ENCODE assay signal across 8 cellular contexts in genomic region chr11:125902315-125902926, GRCh38. TPM values are rescaled to one million over a fixed set of nuclear protein-coding genes. Genes with fewer than 3 reads are reported as not detected.
DNase-seq lines count a peak whose midpoint lies in the region; ATAC-seq and TF ChIP-seq lines count a peak whose summit lies in the region.

No MANE protein-coding gene starts in this region.

- peaks cover 17% of the 10 kb centered on the region for H3K27me3 Mint-ChIP-seq in CD8-positive, alpha-beta T cell (ENCODE audit: low read depth)
- peaks cover 7 to 29% (median 15%) of the 10 kb centered on the region in 5 donors for H3K27me3 Mint-ChIP-seq in naive thymus-derived CD8-positive, alpha-beta T cell

- TF ChIP-seq CTCF in CD8-positive, alpha-beta T cell (IDR thresholded peaks at IDR 0.05): no peak
- no peak for TF ChIP-seq CTCF in coronary artery (IDR thresholded peaks at IDR 0.05)

- peak overlapping the region; percentile 91 for H3K27ac Mint-ChIP-seq in CD8-positive, alpha-beta T cell
- H3K27ac Mint-ChIP-seq in naive thymus-derived CD8-positive, alpha-beta T cell: peak overlapping the region; percentile 86 to 95 (median 93)

- H3K4me3 Mint-ChIP-seq in CD8-positive, alpha-beta T cell: peak overlapping the region; percentile 95
- H3K4me3 Mint-ChIP-seq in naive thymus-derived CD8-positive, alpha-beta T cell: peak overlapping the region; percentile 91 to 97 (median 96)

- H3K4me1 Mint-ChIP-seq in CD8-positive, alpha-beta T cell (ENCODE audit: low read depth): peaks cover 48% of the 10 kb centered on the region
- H3K4me1 Mint-ChIP-seq in naive thymus-derived CD8-positive, alpha-beta T cell: peaks cover 17 to 52% (median 37%) of the 10 kb centered on the region in 4 donors

- no peaks in the 10 kb centered on the region for H3K9me3 ChIP-seq in CD8-positive, alpha-beta T cell (ENCODE audit: low read length)
- H3K9me3 ChIP-seq in MG63: no peaks in the 10 kb centered on the region

- intact Hi-C loops in CD8-positive, alpha-beta T cell (cut with DNase I, micrococcal nuclease): loop anchor here (1.0 to 5.0 kb wide), 7 partner anchors 15 to 380 kb away; partner anchors contain the start of genes CDON (in 2 of the 2), FOXRED1 (in 2 of the 2), SRPRA (in 2 of the 2) and CHEK1 (in 1 of the 2)
- intact Hi-C loops in posterior vena cava (cut with DNase I): no loop called here

- peaks cover 5% of the 10 kb centered on the region for H3K27me3 ChIP-seq in CD8-positive, alpha-beta T cell (ENCODE audit: insufficient read depth, low read length)
- peaks cover 13% of the 10 kb centered on the region for H3K27me3 ChIP-seq in MG63

- POLR2A ChIA-PET in CD8-positive, alpha-beta T cell (lab: Charles Lee): interaction anchor here (1.3 to 2.8 kb wide), 2 partner anchors 15 to 277 kb away, joined by 3 to 19 read pairs; partner anchors contain the start of gene HYLS1
- POLR2A ChIA-PET in naive thymus-derived CD8-positive, alpha-beta T cell (lab: Charles Lee): interaction anchor here (0.8 to 2.7 kb wide), 4 partner anchors 11 to 952 kb away, joined by 3 to 38 read pairs (median 4); partner anchors contain the start of genes DCPS and HYLS1

- H3K36me3 ChIP-seq in CD8-positive, alpha-beta T cell (ENCODE audit: insufficient read depth, low read length): peaks cover 3% of the 10 kb centered on the region
- H3K36me3 ChIP-seq in MG63: peaks cover 40% of the 10 kb centered on the region

- H3K4me1 ChIP-seq in CD8-positive, alpha-beta T cell (ENCODE audit: insufficient read depth, low read length): peaks cover 16% of the 10 kb centered on the region

- no peaks in the 10 kb centered on the region for H3K9me3 Mint-ChIP-seq in CD8-positive, alpha-beta T cell
- H3K9me3 Mint-ChIP-seq in naive thymus-derived CD8-positive, alpha-beta T cell: peaks cover 0 to 2% (median 0%) of the 10 kb centered on the region in 9 donors

- peaks cover 29% of the 10 kb centered on the region for H3K36me3 Mint-ChIP-seq in CD8-positive, alpha-beta T cell
- peaks cover 6 to 25% (median 7%) of the 10 kb centered on the region in 3 donors for H3K36me3 Mint-ChIP-seq in naive thymus-derived CD8-positive, alpha-beta T cell

- CTCF ChIA-PET in CD8-positive, alpha-beta T cell (lab: Charles Lee): interaction anchor here (0.8 to 1.0 kb wide), 2 partner anchors 15 to 409 kb away, joined by 3 to 4 read pairs; partner anchors contain the start of gene HYLS1

- H3K4me3 ChIP-seq in CD8-positive, alpha-beta T cell (ENCODE audit: low read depth, low read length): peak overlapping the region; percentile 58
- peak overlapping the region; percentile 82 for H3K4me3 ChIP-seq in MG63
- peak overlapping the region; percentile 70 for H3K4me3 ChIP-seq in coronary artery

- no peak for ATAC-seq in CD8-positive, alpha-beta T cell
- ATAC-seq in naive thymus-derived CD8-positive, alpha-beta T cell: no peak
- no peak for ATAC-seq in activated CD4-positive, CD25-positive, alpha-beta regulatory T cell treated with anti-CD3 and anti-CD28 coated beads, Interleukin-2, amount 50 U/mL, for 24 hours

- no peak for DNase-seq in CD8-positive, alpha-beta T cell
- DNase-seq in MG63 (no peak), coronary artery (ENCODE audit: low spot score) (no peak), putamen (ENCODE audit: low spot score) (no peak), middle frontal gyrus (ENCODE audit: extremely low spot score, low spot score) (no peak), posterior vena cava (ENCODE audit: low spot score) (no peak)
- no peak for DNase-seq in naive thymus-derived CD8-positive, alpha-beta T cell

- peak overlapping the region; percentile 48 for H3K27ac ChIP-seq in CD8-positive, alpha-beta T cell (ENCODE audit: low read depth, low read length)
- peak overlapping the region; percentile 56 to 66 for H3K27ac ChIP-seq in coronary artery

RNA-seq across cellular contexts. Expression of gene PUS3, which starts 0.6 kb away (rescaled TPM):
- 1 to 10 TPM; 4.5 to 5.2 TPM for total RNA-seq in CD8-positive, alpha-beta T cell
- 10.6 and 21.3 TPM in 2 replicates for total RNA-seq in MG63 (2014; rRNA removed; shearing (Covaris generic); ENCODE audit: low replicate concordance)
- 1 to 10 TPM; 8.2 to 8.4 TPM for total RNA-seq in naive thymus-derived CD8-positive, alpha-beta T cell
- 10 to 100 TPM in 1 of 3 donors, 1 to 10 TPM in 2; 9.5 to 16.7 (median 9.8) TPM for polyA plus RNA-seq in naive thymus-derived CD8-positive, alpha-beta T cell
- 1 to 10 TPM; 7.1 to 9.1 TPM for total RNA-seq in posterior vena cava

RNA-seq across cellular contexts. Expression of gene DDX25, which starts 1.9 kb away (rescaled TPM):
- total RNA-seq in CD8-positive, alpha-beta T cell: under 1 TPM in 1 of 2 experiments, not detected in 1; 0.31 TPM
- total RNA-seq in MG63 (2014; rRNA removed; shearing (Covaris generic); ENCODE audit: low replicate concordance): not detected in 2 replicates
- total RNA-seq in naive thymus-derived CD8-positive, alpha-beta T cell: under 1 TPM in 1 of 2 experiments, not detected in 1; 0.52 TPM
- polyA plus RNA-seq in naive thymus-derived CD8-positive, alpha-beta T cell: under 1 TPM in 1 of 3 donors, not detected in 2; 0.89 TPM
- not detected for total RNA-seq in posterior vena cava

RNA-seq across cellular contexts. Expression of gene HYLS1, which starts 15.0 kb away (rescaled TPM):
- 1 to 10 TPM; 1.1 to 1.2 TPM for total RNA-seq in CD8-positive, alpha-beta T cell
- total RNA-seq in MG63 (2014; rRNA removed; shearing (Covaris generic); ENCODE audit: low replicate concordance): 10.9 and 15.1 TPM in 2 replicates
- 1 to 10 TPM; 4.8 to 5.1 TPM for total RNA-seq in naive thymus-derived CD8-positive, alpha-beta T cell
- 1 to 10 TPM; 4.1 to 7.5 (median 4.4) TPM for polyA plus RNA-seq in naive thymus-derived CD8-positive, alpha-beta T cell
- total RNA-seq in posterior vena cava: 1 to 10 TPM; 3.7 to 5.0 TPM

RNA-seq across cellular contexts. Expression of gene VSIG10L2, which starts 43.4 kb away (rescaled TPM):
- total RNA-seq in CD8-positive, alpha-beta T cell: not detected
- not detected in 2 replicates for total RNA-seq in MG63 (2014; rRNA removed; shearing (Covaris generic); ENCODE audit: low replicate concordance)
- total RNA-seq in naive thymus-derived CD8-positive, alpha-beta T cell: not detected
- polyA plus RNA-seq in naive thymus-derived CD8-positive, alpha-beta T cell: not detected
- under 1 TPM in 1 of 2 donors, not detected in 1; 0.14 TPM for total RNA-seq in posterior vena cava

Comparison
In these comparisons a context has a peak if more than half of its experiments do, and no peak if none do; other contexts are left out.
1. intact Hi-C loops: an anchor here in CD8-positive, alpha-beta T cell (1.0 to 5.0 kb wide); none called in posterior vena cava.